ENCODE assay signal across 10 cellular contexts in genomic region chr1:174114788-174115448, GRCh38. TPM values are rescaled to one million over a fixed set of nuclear protein-coding genes. Genes with fewer than 3 reads are reported as not detected.
DNase-seq lines count a peak whose midpoint lies in the region; ATAC-seq and TF ChIP-seq lines count a peak whose summit lies in the region.
"Had no signal": no experiment of that assay in that cellular context is flagged by ENCODE, and none has a peak within 500 bp of the region (broad histone marks: within the 10 kb centered on the region; RNA-seq: fewer than 3 reads in every experiment).

No MANE protein-coding gene starts in this region.

- H3K4me3 ChIP-seq in epithelial cell of proximal tubule (ENCODE audit: low read depth, low read length), result no peak overlapping the region

- DNase-seq in NCI-H510A treated with DMSO at 0.1 percent for 48 hours (lab: John Stamatoyannopoulos, UW), result peak; percentile 43
- no peak for DNase-seq in NCI-H510A (lab: John Stamatoyannopoulos, UW)
- DNase-seq in M059J (ENCODE audit: low read depth), result peak; percentile 70
- peak; percentile 65 for DNase-seq in SK-N-DZ (ENCODE audit: low spot score)
- DNase-seq in epithelial cell of proximal tubule (ENCODE audit: low read depth), result peak; percentile 36
- peak in 5 of 10 donors; percentile 6 to 29 (median 26) for DNase-seq in naive thymus-derived CD8-positive, alpha-beta T cell

- ATAC-seq in GM21390 (IDR thresholded peaks at IDR 0.05; ENCODE audit: unreplicated experiment) (peak; percentile 81), GM18868 (IDR thresholded peaks at IDR 0.05; ENCODE audit: unreplicated experiment) (no peak)
- ATAC-seq in naive thymus-derived CD8-positive, alpha-beta T cell, result peak; percentile 49 to 72

- H3K4me3 Mint-ChIP-seq in naive thymus-derived CD8-positive, alpha-beta T cell, result no peak overlapping the region
- H3K4me3 Mint-ChIP-seq: CD8-positive, alpha-beta memory T cell; central memory CD8-positive, alpha-beta T cell had no signal

- H3K36me3 Mint-ChIP-seq in naive thymus-derived CD8-positive, alpha-beta T cell, result no peaks in the 10 kb centered on the region
- H3K36me3 Mint-ChIP-seq: CD8-positive, alpha-beta memory T cell had no signal

- H3K27ac Mint-ChIP-seq in naive thymus-derived CD8-positive, alpha-beta T cell, result peak overlapping the region in 1 of 10 donors; percentile 12
- H3K27ac Mint-ChIP-seq: CD8-positive, alpha-beta memory T cell had no signal

- H3K9me3 Mint-ChIP-seq in naive thymus-derived CD8-positive, alpha-beta T cell, result no peaks in the 10 kb centered on the region
- H3K9me3 Mint-ChIP-seq: CD8-positive, alpha-beta memory T cell; central memory CD8-positive, alpha-beta T cell had no signal

- peak; percentile 82 for TF ChIP-seq CTCF in epithelial cell of proximal tubule (conservative IDR thresholded peaks at IDR 0.05; ENCODE audit: low read depth, low read length)

- peaks cover 0 to 4% (median 0%) of the 10 kb centered on the region in 4 donors for H3K4me1 Mint-ChIP-seq in naive thymus-derived CD8-positive, alpha-beta T cell
- H3K4me1 Mint-ChIP-seq: CD8-positive, alpha-beta memory T cell; central memory CD8-positive, alpha-beta T cell had no signal

- POLR2A ChIA-PET in naive thymus-derived CD8-positive, alpha-beta T cell (lab: Charles Lee), result no interaction called here

- H3K27me3 Mint-ChIP-seq in naive thymus-derived CD8-positive, alpha-beta T cell, result peaks cover 0 to 4% (median 0%) of the 10 kb centered on the region in 5 donors
- H3K27me3 Mint-ChIP-seq: CD8-positive, alpha-beta memory T cell; central memory CD8-positive, alpha-beta T cell had no signal

RNA-seq across cellular contexts. Expression of gene RABGAP1L, which starts 44.4 kb away (rescaled TPM):
- total RNA-seq in M059J (2014; rRNA removed; shearing (Covaris generic)), result 8.3 and 18.7 TPM in 2 replicates
- 5.1 and 7.3 TPM in 2 replicates for polyA plus RNA-seq in SK-N-DZ (2014; cell fraction: cytosol; rRNA removed)
- 3.2 TPM in 2 replicates for polyA plus RNA-seq in SK-N-DZ (2014; cell fraction: nucleus; rRNA removed)
- 14.5 and 16.3 TPM in 2 replicates for total RNA-seq in epithelial cell of proximal tubule
- 10 to 100 TPM; 86.5 to 93.6 TPM for total RNA-seq in naive thymus-derived CD8-positive, alpha-beta T cell
- polyA plus RNA-seq in naive thymus-derived CD8-positive, alpha-beta T cell, result 10 to 100 TPM; 36.8 to 59.8 (median 37.2) TPM
